In the genomic region with DNA sequence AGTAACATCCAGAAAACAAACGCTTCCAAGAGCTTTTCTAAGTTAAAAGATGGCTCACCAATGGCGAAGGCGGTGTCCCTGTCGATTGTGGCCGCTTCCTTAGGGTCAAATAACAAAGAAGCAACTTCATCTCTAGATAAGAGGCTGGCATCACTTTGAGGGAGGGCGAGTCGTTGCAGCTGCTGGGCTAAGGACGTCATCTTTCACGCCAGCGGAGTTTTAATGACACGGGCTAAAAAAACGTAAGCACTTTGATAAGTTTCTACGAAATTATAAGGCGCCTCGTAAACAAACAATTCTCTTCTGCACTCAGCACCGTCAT, we compare ENCODE assay signal across 8 cellular contexts. TPM values are rescaled to one million over a fixed set of nuclear protein-coding genes. Genes with fewer than 3 reads are reported as not detected.
DNase-seq lines count a peak whose midpoint lies in the region; ATAC-seq and TF ChIP-seq lines count a peak whose summit lies in the region.

No MANE protein-coding gene starts in this region.

- H3K36me3 ChIP-seq in DND-41 (ENCODE audit: insufficient read depth, low read length) (peaks cover 37% of the 10 kb centered on the region), GM23248 (ENCODE audit: low read depth) (peaks cover 23% of the 10 kb centered on the region), endocrine pancreas (ENCODE audit: control insufficient read depth, insufficient read depth, low read length) (no peaks in the 10 kb centered on the region)

- H2AFZ ChIP-seq in DND-41 (ENCODE audit: low read depth, low read length): peak overlapping the region; percentile 95
- H2AFZ ChIP-seq in GM23248: peak overlapping the region; percentile 98

- DNase-seq in DND-41 (no peak), GM23248 (peak; percentile 66), RPMI7951 (ENCODE audit: low read depth) (peak; percentile 7), SW 1271 (lab: John Stamatoyannopoulos, UW) (no peak), OCI-M2 (lab: John Stamatoyannopoulos, UW; ENCODE audit: unreplicated experiment) (no peak)
- no peak for DNase-seq in natural killer cell treated with Interleukin-12 subunit alpha and Interleukin-12 subunit beta and Interleukin-15 and Interleukin-18, amount 100 ng/mL, for 72 hours (ENCODE audit: low spot score)
- DNase-seq in activated CD8-positive, alpha-beta memory T cell treated with anti-CD3 and anti-CD28 coated beads for 24 hours: no peak

- peaks cover 3 to 12% of the 10 kb centered on the region in 2 donors for H3K27me3 Mint-ChIP-seq in natural killer cell treated with Interleukin-12 subunit alpha and Interleukin-12 subunit beta and Interleukin-15 and Interleukin-18, amount 100 ng/mL, for 72 hours

- H3K4me3 Mint-ChIP-seq in natural killer cell treated with Interleukin-12 subunit alpha and Interleukin-12 subunit beta and Interleukin-15 and Interleukin-18, amount 100 ng/mL, for 72 hours: peak overlapping the region; percentile 88

- no peaks in the 10 kb centered on the region for H3K9me2 ChIP-seq in GM23248 (ENCODE audit: insufficient read depth)

- H3K27ac ChIP-seq in DND-41 (ENCODE audit: low read length) (peak overlapping the region; percentile 87), GM23248 (peak overlapping the region; percentile 80)

- peak overlapping the region; percentile 60 to 90; a peak in 3 of 4 replicates for H3K4me3 ChIP-seq in DND-41 (ENCODE audit: low read depth in 1 of 2, low read length in 2 of 2)
- H3K4me3 ChIP-seq in GM23248: peak overlapping the region; percentile 98
- H3K4me3 ChIP-seq in endocrine pancreas (ENCODE audit: control insufficient read depth, insufficient read depth, low read length): peak overlapping the region; percentile 77

- H3K4me2 ChIP-seq in DND-41 (ENCODE audit: insufficient read depth, low read length) (peak overlapping the region; percentile 81), GM23248 (ENCODE audit: unreplicated experiment) (peak overlapping the region; percentile 97)

- H3K9ac ChIP-seq in DND-41 (ENCODE audit: low read depth, low read length) (peak overlapping the region; percentile 63), GM23248 (peak overlapping the region; percentile 85), endocrine pancreas (ENCODE audit: control insufficient read depth, insufficient read depth, low read length) (peak overlapping the region; percentile 13)

- H4K20me1 ChIP-seq in DND-41 (ENCODE audit: insufficient read depth, low read length): no peaks in the 10 kb centered on the region
- H4K20me1 ChIP-seq in GM23248 (ENCODE audit: insufficient read depth): no peaks in the 10 kb centered on the region

- H3K4me1 Mint-ChIP-seq in natural killer cell treated with Interleukin-12 subunit alpha and Interleukin-12 subunit beta and Interleukin-15 and Interleukin-18, amount 100 ng/mL, for 72 hours (ENCODE audit: low read depth in 2 of 2): peaks cover 14% of the 10 kb centered on the region in 2 donors

- peak; percentile 8; the same call in 2 of the 3 replicates for ATAC-seq in DND-41 (ENCODE audit: insufficient read depth, low read depth)
- peak in 1 of 2 donors; percentile 34 for ATAC-seq in natural killer cell treated with Interleukin-12 subunit alpha and Interleukin-12 subunit beta and Interleukin-15 and Interleukin-18, amount 100 ng/mL, for 72 hours

- H3K27ac Mint-ChIP-seq in natural killer cell treated with Interleukin-12 subunit alpha and Interleukin-12 subunit beta and Interleukin-15 and Interleukin-18, amount 100 ng/mL, for 72 hours: peak overlapping the region; percentile 78 to 88

- no peaks in the 10 kb centered on the region for H3K9me3 Mint-ChIP-seq in natural killer cell treated with Interleukin-12 subunit alpha and Interleukin-12 subunit beta and Interleukin-15 and Interleukin-18, amount 100 ng/mL, for 72 hours

- H3K9me3 ChIP-seq in DND-41 (ENCODE audit: insufficient read depth, low read length, severe bottlenecking): no peaks in the 10 kb centered on the region
- no peaks in the 10 kb centered on the region for H3K9me3 ChIP-seq in GM23248 (ENCODE audit: low read depth)
- H3K9me3 ChIP-seq in endocrine pancreas (ENCODE audit: control insufficient read depth, low read length): no peaks in the 10 kb centered on the region

- peaks cover 8% of the 10 kb centered on the region for H3K36me3 Mint-ChIP-seq in natural killer cell treated with Interleukin-12 subunit alpha and Interleukin-12 subunit beta and Interleukin-15 and Interleukin-18, amount 100 ng/mL, for 72 hours

- H3F3A ChIP-seq in GM23248 (ENCODE audit: insufficient read depth): peaks cover 5% of the 10 kb centered on the region; the same call in 1 of the 2 replicates

- H3K4me1 ChIP-seq in DND-41 (ENCODE audit: insufficient read depth, low read length): peaks cover 25% of the 10 kb centered on the region
- H3K4me1 ChIP-seq in GM23248 (ENCODE audit: insufficient read depth): peaks cover 8% of the 10 kb centered on the region
- H3K4me1 ChIP-seq in endocrine pancreas (ENCODE audit: control insufficient read depth, insufficient read depth, low read length): peaks cover 9% of the 10 kb centered on the region

- H3K27me3 ChIP-seq in DND-41 (ENCODE audit: insufficient read depth, low read length, poor library complexity) (no peaks in the 10 kb centered on the region), GM23248 (replicated peaks; ENCODE audit: insufficient read depth) (no peaks in the 10 kb centered on the region), endocrine pancreas (ENCODE audit: control insufficient read depth, insufficient read depth, low read length) (no peaks in the 10 kb centered on the region)

- in situ Hi-C loops in GM23248 (cut with MboI): no loop called here

- no peak for TF ChIP-seq CTCF in DND-41 (IDR thresholded peaks at IDR 0.05; ENCODE audit: borderline replicate concordance, extremely low read depth, low read length, poor library complexity, severe bottlenecking)

- H3K79me2 ChIP-seq in DND-41 (ENCODE audit: insufficient read depth, low read length) (peaks cover 35% of the 10 kb centered on the region), GM23248 (ENCODE audit: insufficient read depth) (peaks cover 54% of the 10 kb centered on the region)

- 0 to 1% methylated on average over 16 of the region's 16 CpGs for WGBS in GM23248 (ENCODE audit: low coverage in 1 of 2, low lambda C conversion rate in 2 of 2, missing lambda C conversion rate in 2 of 2), 2 experiments

RNA-seq across cellular contexts. Expression of a gene that starts 0.5 kb away (rescaled TPM):
- 24.0 and 29.2 TPM in 2 replicates for total RNA-seq in GM23248 (2014; rRNA removed; shearing (Covaris generic))
- 14.2 and 15.7 TPM in 2 replicates for polyA plus RNA-seq in GM23248 (2016; fragmentation: Nextera tagmentation; extraction: Ambion mirVana)
- total RNA-seq in RPMI7951 (2014; rRNA removed; shearing (Covaris generic)): 21.6 and 23.3 TPM in 2 replicates
- total RNA-seq in natural killer cell treated with Interleukin-12 subunit alpha and Interleukin-12 subunit beta and Interleukin-15 and Interleukin-18, amount 100 ng/mL, for 72 hours: 100 to 1,000 TPM in 1 of 2 donors, 10 to 100 TPM in 1; 50.8 to 107 TPM

Comparison
In these comparisons a context has a peak if more than half of its experiments do, and no peak if none do; other contexts are left out.
1. DNase-seq: peak in GM23248 (single experiment) and RPMI7951 (single experiment); none in DND-41 (single experiment), natural killer cell treated with Interleukin-12 subunit alpha and Interleukin-12 subunit beta and Interleukin-15 and Interleukin-18, amount 100 ng/mL, for 72 hours (single experiment), SW 1271 (0 of 2), OCI-M2 (single experiment) and activated CD8-positive, alpha-beta memory T cell treated with anti-CD3 and anti-CD28 coated beads for 24 hours (single experiment).
2. H3K9ac ChIP-seq: peak in every context shown above with its lines; median percentile 85 in GM23248; 63 in DND-41; 13 in endocrine pancreas.
3. Peak in every context shown above with its lines, with median percentiles within 50 percentile points of each other: H3K4me3 ChIP-seq.